17 cellular contexts compared by ENCODE assay signal in genomic region chr14:103463149-103463548, GRCh38.
"Had no signal": no experiment of that assay in that cellular context is flagged by ENCODE, and none has a peak within 500 bp of the region (broad histone marks: within the 10 kb centered on the region; RNA-seq: fewer than 3 reads in every experiment).

No MANE protein-coding gene starts in this region.

- H3K27ac Mint-ChIP-seq: activated naive CD4-positive, alpha-beta T cell treated with anti-CD3 and anti-CD28 coated beads for 36 hours; natural killer cell treated with Interleukin-12 subunit alpha and Interleukin-12 subunit beta and Interleukin-15 and Interleukin-18, amount 100 ng/mL, for 72 hours; stimulated activated naive B cell treated with anti-CD40 and anti-IgM and Interleukin-4, amounts not matched to agents 10 μg/mL and 1 μg/mL and 100 μg/mL, for 72 hours had no signal

- H3K4me3 Mint-ChIP-seq: activated naive CD4-positive, alpha-beta T cell treated with anti-CD3 and anti-CD28 coated beads for 36 hours; immature natural killer cell; natural killer cell treated with Interleukin-12 subunit alpha and Interleukin-12 subunit beta and Interleukin-15 and Interleukin-18, amount 100 ng/mL, for 72 hours; stimulated activated naive B cell treated with anti-CD40 and anti-IgM and Interleukin-4, amounts not matched to agents 10 μg/mL and 1 μg/mL and 100 μg/mL, for 72 hours had no signal

- H3K9me3 ChIP-seq: adrenal gland, esophagus muscularis mucosa, prostate gland, spleen, upper lobe of left lung had no signal

- FAIRE-seq: endometrium had no signal

- H3K4me3 ChIP-seq: adrenal gland, dorsolateral prefrontal cortex, esophagus muscularis mucosa, prostate gland, spleen, upper lobe of left lung had no signal

- H3K27me3 ChIP-seq: adrenal gland, dorsolateral prefrontal cortex, esophagus muscularis mucosa, spleen, upper lobe of left lung had no signal

- H3K9me3 Mint-ChIP-seq: activated naive CD4-positive, alpha-beta T cell treated with anti-CD3 and anti-CD28 coated beads for 36 hours; immature natural killer cell; natural killer cell treated with Interleukin-12 subunit alpha and Interleukin-12 subunit beta and Interleukin-15 and Interleukin-18, amount 100 ng/mL, for 72 hours; stimulated activated naive B cell treated with anti-CD40 and anti-IgM and Interleukin-4, amounts not matched to agents 10 μg/mL and 1 μg/mL and 100 μg/mL, for 72 hours had no signal

- DNase-seq: activated CD4-positive, alpha-beta T cell treated with anti-CD3 and anti-CD28 coated beads, Interleukin-2, amount 50 U/mL, for 48 hours; activated naive CD4-positive, alpha-beta T cell treated with anti-CD3 and anti-CD28 coated beads for 36 hours; adrenal gland; dorsolateral prefrontal cortex; immature natural killer cell; left cardiac atrium; occipital lobe; spleen; stimulated activated CD4-positive, alpha-beta T cell treated with anti-CD3 and anti-CD28 coated beads, Interleukin-1b, Interleukin-23, amount 100 ng/mL, for 48 hours; stimulated activated naive B cell treated with anti-CD40 and anti-IgM and Interleukin-4, amounts not matched to agents 10 μg/mL and 1 μg/mL and 100 μg/mL, for 72 hours; upper lobe of left lung had no signal

- H3K4me1 ChIP-seq: adrenal gland, esophagus muscularis mucosa, prostate gland, upper lobe of left lung had no signal

- ATAC-seq: activated CD4-positive, CD25-positive, alpha-beta regulatory T cell treated with anti-CD3 and anti-CD28 coated beads, Interleukin-2, amount 50 U/mL, for 24 hours; natural killer cell treated with Interleukin-12 subunit alpha and Interleukin-12 subunit beta and Interleukin-15 and Interleukin-18, amount 100 ng/mL, for 72 hours; sciatic nerve; stimulated activated naive B cell treated with anti-CD40 and anti-IgM and Interleukin-4, amounts not matched to agents 10 μg/mL and 1 μg/mL and 100 μg/mL, for 72 hours had no signal

- H3K27ac ChIP-seq: adrenal gland, esophagus muscularis mucosa, prostate gland, spleen, upper lobe of left lung had no signal

- H3K27me3 Mint-ChIP-seq: natural killer cell treated with Interleukin-12 subunit alpha and Interleukin-12 subunit beta and Interleukin-15 and Interleukin-18, amount 100 ng/mL, for 72 hours; stimulated activated naive B cell treated with anti-CD40 and anti-IgM and Interleukin-4, amounts not matched to agents 10 μg/mL and 1 μg/mL and 100 μg/mL, for 72 hours had no signal
